29 cellular contexts compared by ENCODE assay signal in genomic region chr5:163755505-163755904, GRCh38.
"Had no signal": no experiment of that assay in that cellular context is flagged by ENCODE, and none has a peak within 500 bp of the region (broad histone marks: within the 10 kb centered on the region; RNA-seq: fewer than 3 reads in every experiment).

No MANE protein-coding gene starts in this region.

- H3K27ac ChIP-seq: stomach, suprapubic skin, testis, thoracic aorta, thyroid gland, tibial artery, tibial nerve, transverse colon, upper lobe of left lung, upper lobe of right lung, uterus, vagina had no signal

- H3K4me1 Mint-ChIP-seq: stimulated activated effector memory CD8-positive, alpha-beta T cell treated with anti-CD3 and anti-CD28 coated beads, Interleukin-12 subunit alpha, Interleukin-12 subunit beta, amount 100 ng/mL, for 72 hours; stimulated activated naive CD8-positive, alpha-beta T cell treated with anti-CD3 and anti-CD28 coated beads, Interleukin-15, amount 100 ng/mL, for 72 hours had no signal

- FAIRE-seq: urothelium cell line had no signal

- H3K9me3 Mint-ChIP-seq: type B pancreatic cell had no signal

- H3K27me3 ChIP-seq: stomach, suprapubic skin, testis, thyroid gland, tibial artery, tibial nerve, transverse colon, upper lobe of left lung, upper lobe of right lung, uterus, vagina had no signal

- H3K4me3 Mint-ChIP-seq: stimulated activated effector memory CD8-positive, alpha-beta T cell treated with anti-CD3 and anti-CD28 coated beads, Interleukin-12 subunit alpha, Interleukin-12 subunit beta, amount 100 ng/mL, for 72 hours; stimulated activated memory B cell treated with anti-CD40 and anti-IgM and Interleukin-4, amounts not matched to agents 10 μg/mL and 1 μg/mL and 100 μg/mL, for 72 hours; stimulated activated naive B cell treated with anti-CD40 and anti-IgM and Interleukin-4, amounts not matched to agents 10 μg/mL and 1 μg/mL and 100 μg/mL, for 72 hours; stimulated activated naive CD8-positive, alpha-beta T cell treated with anti-CD3 and anti-CD28 coated beads, Interleukin-15, amount 100 ng/mL, for 72 hours; stimulated activated naive CD8-positive, alpha-beta T cell treated with anti-CD3 and anti-CD28 coated beads, Interleukin-15, Interleukin-2, amounts not matched to agents 100 ng/mL and 50 ng/mL, for 24 hours; type B pancreatic cell had no signal

- H3K4me3 ChIP-seq: stomach, suprapubic skin, testis, thoracic aorta, thyroid gland, tibial artery, tibial nerve, transverse colon, upper lobe of left lung, upper lobe of right lung, uterus, vagina had no signal

- H3K4me1 ChIP-seq: stomach, suprapubic skin, testis, thyroid gland, tibial artery, tibial nerve, transverse colon, upper lobe of right lung, uterus, vagina had no signal

- H3K36me3 Mint-ChIP-seq: stimulated activated effector memory CD8-positive, alpha-beta T cell treated with anti-CD3 and anti-CD28 coated beads, Interleukin-12 subunit alpha, Interleukin-12 subunit beta, amount 100 ng/mL, for 72 hours; stimulated activated memory B cell treated with anti-CD40 and anti-IgM and Interleukin-4, amounts not matched to agents 10 μg/mL and 1 μg/mL and 100 μg/mL, for 72 hours; stimulated activated naive B cell treated with anti-CD40 and anti-IgM and Interleukin-4, amounts not matched to agents 10 μg/mL and 1 μg/mL and 100 μg/mL, for 72 hours; type B pancreatic cell had no signal

- H3K27ac Mint-ChIP-seq: stimulated activated effector memory CD8-positive, alpha-beta T cell treated with anti-CD3 and anti-CD28 coated beads, Interleukin-12 subunit alpha, Interleukin-12 subunit beta, amount 100 ng/mL, for 72 hours; stimulated activated memory B cell treated with anti-CD40 and anti-IgM and Interleukin-4, amounts not matched to agents 10 μg/mL and 1 μg/mL and 100 μg/mL, for 72 hours; stimulated activated naive B cell treated with anti-CD40 and anti-IgM and Interleukin-4, amounts not matched to agents 10 μg/mL and 1 μg/mL and 100 μg/mL, for 72 hours; stimulated activated naive CD8-positive, alpha-beta T cell treated with anti-CD3 and anti-CD28 coated beads, Interleukin-15, amount 100 ng/mL, for 72 hours; stimulated activated naive CD8-positive, alpha-beta T cell treated with anti-CD3 and anti-CD28 coated beads, Interleukin-15, Interleukin-2, amounts not matched to agents 100 ng/mL and 50 ng/mL, for 24 hours; type B pancreatic cell had no signal

- DNase-seq: stimulated activated CD4-positive, alpha-beta T cell treated with anti-CD3 and anti-CD28 coated beads, Interleukin-2, amount 100 ng/mL, for 48 hours; stimulated activated CD4-positive, alpha-beta T cell treated with anti-CD3 and anti-CD28 coated beads, Interleukin-4, amount 100 ng/mL, for 1 hour; stimulated activated CD4-positive, alpha-beta T cell treated with anti-CD3 and anti-CD28 coated beads, Interleukin-4, amount 100 ng/mL, for 24 hours; stimulated activated CD4-positive, alpha-beta T cell treated with anti-CD3 and anti-CD28 coated beads, Interleukin-4, amount 100 ng/mL, for 4 hours; stimulated activated CD8-positive, alpha-beta memory T cell treated with anti-CD3 and anti-CD28 coated beads, Interleukin-4, amount 100 ng/mL, for 48 hours; stimulated activated naive B cell treated with anti-CD40 and anti-IgM and Interleukin-4, amounts not matched to agents 10 μg/mL and 1 μg/mL and 100 μg/mL, for 72 hours; stimulated activated naive CD4-positive, alpha-beta T cell; stimulated activated naive CD4-positive, alpha-beta T cell treated with Interleukin-2 at 50 U/mL for 16 hours; stimulated activated naive CD8-positive, alpha-beta T cell treated with anti-CD3 and anti-CD28 coated beads, Interleukin-15, amount 100 ng/mL, for 72 hours; stimulated activated naive CD8-positive, alpha-beta T cell treated with anti-CD3 and anti-CD28 coated beads, Interleukin-15, Interleukin-2, amounts not matched to agents 100 U/mL and 50 U/mL, for 24 hours; stomach; substantia nigra; testis; thyroid gland; tibial artery; transverse colon; trophoblast cell; upper lobe of left lung; upper lobe of right lung; uterus had no signal

- ATAC-seq: stimulated activated effector memory CD8-positive, alpha-beta T cell treated with anti-CD3 and anti-CD28 coated beads, Interleukin-12 subunit alpha, Interleukin-12 subunit beta, amount 100 ng/mL, for 72 hours; stimulated activated memory B cell treated with anti-CD40 and anti-IgM and Interleukin-4, amounts not matched to agents 10 μg/mL and 1 μg/mL and 100 μg/mL, for 72 hours; stimulated activated naive B cell treated with anti-CD40 and anti-IgM and Interleukin-4, amounts not matched to agents 10 μg/mL and 1 μg/mL and 100 μg/mL, for 72 hours; stimulated activated naive CD8-positive, alpha-beta T cell treated with anti-CD3 and anti-CD28 coated beads, Interleukin-15, amount 100 ng/mL, for 72 hours; stimulated activated naive CD8-positive, alpha-beta T cell treated with anti-CD3 and anti-CD28 coated beads, Interleukin-15, Interleukin-2, amounts not matched to agents 100 U/mL and 50 U/mL, for 24 hours; upper lobe of right lung had no signal

- H3K9me3 ChIP-seq: suprapubic skin, testis, thoracic aorta, thyroid gland, tibial artery, tibial nerve, transverse colon, upper lobe of left lung, upper lobe of right lung, uterus, vagina had no signal

- H3K36me3 ChIP-seq: stomach, suprapubic skin, thoracic aorta, thyroid gland, tibial artery, tibial nerve, transverse colon, upper lobe of left lung, upper lobe of right lung, uterus, vagina had no signal

- H3K27me3 Mint-ChIP-seq: stimulated activated memory B cell treated with anti-CD40 and anti-IgM and Interleukin-4, amounts not matched to agents 10 μg/mL and 1 μg/mL and 100 μg/mL, for 72 hours; stimulated activated naive CD8-positive, alpha-beta T cell treated with anti-CD3 and anti-CD28 coated beads, Interleukin-15, amount 100 ng/mL, for 72 hours; stimulated activated naive CD8-positive, alpha-beta T cell treated with anti-CD3 and anti-CD28 coated beads, Interleukin-15, Interleukin-2, amounts not matched to agents 100 ng/mL and 50 ng/mL, for 24 hours; type B pancreatic cell had no signal
